Comparison of ENCODE assay signal across 5 cellular contexts in genomic region chr2:222459983-222460382, GRCh38. TPM values are rescaled to one million over a fixed set of nuclear protein-coding genes. Genes with fewer than 3 reads are reported as not detected.
"Had no signal": no experiment of that assay in that cellular context is flagged by ENCODE, and none has a peak within 500 bp of the region (broad histone marks: within the 10 kb centered on the region; RNA-seq: fewer than 3 reads in every experiment).

No MANE protein-coding gene starts in this region.

- ATAC-seq: GM23338 had no signal

- DNase-seq: H9, HCEC 1CT, IMR-90 had no signal

- H3K4me3 ChIP-seq: GM23338 had no signal

RNA-seq across cellular contexts. Expression of gene SGPP2, which starts 35.6 kb away (rescaled TPM):
- total RNA-seq: GM23338, H1, H9, IMR-90 had no signal
- polyA plus RNA-seq: IMR-90 had no signal
